Comparison of ENCODE assay signal across 8 cellular contexts in the genomic region with DNA sequence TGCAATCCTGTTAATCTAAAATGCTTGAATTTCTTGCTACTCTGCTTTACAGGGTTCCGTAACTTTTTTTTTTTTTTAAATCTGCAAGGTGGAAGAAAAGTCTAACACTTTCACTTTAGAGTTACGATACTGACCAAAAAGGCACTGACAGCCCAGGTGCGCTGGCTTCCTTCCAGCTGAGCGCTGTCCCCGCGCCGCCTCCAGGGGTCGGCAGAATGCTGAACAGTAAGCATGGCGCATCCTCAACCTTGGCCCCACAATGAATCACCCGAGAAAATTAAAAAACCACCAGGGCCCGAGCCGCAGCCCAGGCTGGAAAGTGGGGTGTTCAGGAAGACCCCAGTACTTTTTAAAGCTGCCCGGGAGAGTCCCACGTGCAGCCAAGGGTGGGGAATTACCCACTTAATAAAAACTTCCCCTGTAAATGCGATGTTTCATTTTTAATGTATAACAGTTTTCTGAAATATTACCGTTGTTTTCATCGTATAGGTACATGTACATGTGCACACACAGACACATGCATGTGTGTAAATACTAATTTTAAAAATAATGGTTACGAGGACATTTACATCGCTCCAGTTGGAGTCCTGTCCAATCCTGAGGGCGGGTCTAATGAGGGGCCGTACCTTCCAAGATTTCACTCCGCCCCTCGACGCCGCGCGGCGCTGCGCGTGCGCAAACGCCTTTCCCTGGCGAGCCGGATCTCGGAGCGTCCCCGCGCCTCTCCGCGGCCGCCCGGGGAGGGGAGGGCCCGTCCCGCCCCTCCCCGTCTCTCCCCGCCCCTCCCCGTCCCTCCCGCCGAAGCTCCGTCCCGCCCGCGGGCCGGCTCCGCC. TPM values are rescaled to one million over a fixed set of nuclear protein-coding genes. Genes with fewer than 3 reads are reported as not detected.
DNase-seq lines count a peak whose midpoint lies in the region; ATAC-seq, FAIRE-seq and TF ChIP-seq lines count a peak whose summit lies in the region.

No MANE protein-coding gene starts in this region.

- peak; percentile 84 for DNase-seq in GM12892 (ENCODE audit: insufficient read length)
- peak; percentile 73 for DNase-seq in NCI-H1436 treated with DMSO at 0.1 percent for 48 hours (lab: John Stamatoyannopoulos, UW)
- peak; percentile 87 to 95 (median 92) for DNase-seq in T-helper 1 cell
- peak; percentile 87 for DNase-seq in amniotic stem cell (lab: John Stamatoyannopoulos, UW)
- DNase-seq in left ventricle myocardium inferior, result peak; percentile 91
- DNase-seq in progenitor cell of endocrine pancreas (ENCODE audit: low spot score, unreplicated experiment), result peak; percentile 93
- DNase-seq in upper lobe of right lung, result peak; percentile 97

- intact Hi-C loops in left ventricle myocardium inferior (cut with micrococcal nuclease), result no loop called here
- intact Hi-C loops in upper lobe of right lung (cut with DNase I), result no loop called here

- peaks cover 8% of the 10 kb centered on the region for H3K27me3 Mint-ChIP-seq in progenitor cell of endocrine pancreas

- peak; percentile 93 for FAIRE-seq in GM12892 (lab: Jason Lieb, UNC)

- peaks cover 37% of the 10 kb centered on the region for H3K4me1 ChIP-seq in left ventricle myocardium inferior
- peaks cover 11% of the 10 kb centered on the region for H3K4me1 ChIP-seq in upper lobe of right lung

- H3K4me1 Mint-ChIP-seq in progenitor cell of endocrine pancreas (ENCODE audit: low read depth), result peaks cover 13% of the 10 kb centered on the region

- ATAC-seq in HG02884 (IDR thresholded peaks at IDR 0.05; ENCODE audit: unreplicated experiment), result peak; percentile 72
- peak; percentile 98 for ATAC-seq in upper lobe of right lung

- H3K27me3 ChIP-seq in left ventricle myocardium inferior (ENCODE audit: low read depth) (no peaks in the 10 kb centered on the region), upper lobe of right lung (no peaks in the 10 kb centered on the region)

- no peaks in the 10 kb centered on the region for H3K9me3 Mint-ChIP-seq in progenitor cell of endocrine pancreas (ENCODE audit: low read depth)

- no peaks in the 10 kb centered on the region for H3K36me3 ChIP-seq in left ventricle myocardium inferior
- H3K36me3 ChIP-seq in upper lobe of right lung, result no peaks in the 10 kb centered on the region

- H3K9me3 ChIP-seq in left ventricle myocardium inferior (replicated peaks) (no peaks in the 10 kb centered on the region), upper lobe of right lung (no peaks in the 10 kb centered on the region)

- peak overlapping the region; percentile 100 for H3K4me3 ChIP-seq in left ventricle myocardium inferior
- H3K4me3 ChIP-seq in upper lobe of right lung, result peak overlapping the region; percentile 89

- TF ChIP-seq CTCF in left ventricle myocardium inferior (IDR thresholded peaks at IDR 0.05; ENCODE audit: borderline replicate concordance) (peak; percentile 76), progenitor cell of endocrine pancreas (IDR thresholded peaks at IDR 0.05; ENCODE audit: unreplicated experiment) (peak; percentile 79), upper lobe of right lung (IDR thresholded peaks at IDR 0.05) (peak; percentile 71)

- H3K27ac ChIP-seq in left ventricle myocardium inferior (replicated peaks) (peak overlapping the region; percentile 96), upper lobe of right lung (peak overlapping the region; percentile 90)

- H3K4me3 Mint-ChIP-seq in progenitor cell of endocrine pancreas (ENCODE audit: low read depth), result peak overlapping the region; percentile 87

- peak overlapping the region; percentile 89 for H3K27ac Mint-ChIP-seq in progenitor cell of endocrine pancreas

- TF ChIP-seq POLR2A in GM12892 (IDR thresholded peaks at IDR 0.05; ENCODE audit: low read depth, low read length), result no peak

- H3K36me3 Mint-ChIP-seq in progenitor cell of endocrine pancreas (ENCODE audit: insufficient read depth), result no peaks in the 10 kb centered on the region

RNA-seq across cellular contexts. Expression of a gene that starts 0.4 kb away (rescaled TPM):
- 33.4 TPM for polyA plus RNA-seq in GM12892 (2012; ENCODE audit: missing spikeins)
- total RNA-seq in left ventricle myocardium inferior (52.0 TPM), progenitor cell of endocrine pancreas (25.9 and 26.3 TPM in 2 replicates), upper lobe of right lung (50.8 TPM)

RNA-seq across cellular contexts. Expression of a gene that starts 19.9 kb away (rescaled TPM):
- polyA plus RNA-seq in GM12892 (2012; ENCODE audit: missing spikeins), result 17.7 TPM
- total RNA-seq in left ventricle myocardium inferior (15.7 TPM), progenitor cell of endocrine pancreas (37.2 and 38.3 TPM in 2 replicates), upper lobe of right lung (28.8 TPM)

Comparison
In these comparisons a context has a peak if more than half of its experiments do, and no peak if none do; other contexts are left out.
1. Peak in every context shown above with its lines: DNase-seq, ATAC-seq, H3K4me3 ChIP-seq and H3K27ac ChIP-seq.